ENCODE assay signal across 8 cellular contexts in the genomic region with DNA sequence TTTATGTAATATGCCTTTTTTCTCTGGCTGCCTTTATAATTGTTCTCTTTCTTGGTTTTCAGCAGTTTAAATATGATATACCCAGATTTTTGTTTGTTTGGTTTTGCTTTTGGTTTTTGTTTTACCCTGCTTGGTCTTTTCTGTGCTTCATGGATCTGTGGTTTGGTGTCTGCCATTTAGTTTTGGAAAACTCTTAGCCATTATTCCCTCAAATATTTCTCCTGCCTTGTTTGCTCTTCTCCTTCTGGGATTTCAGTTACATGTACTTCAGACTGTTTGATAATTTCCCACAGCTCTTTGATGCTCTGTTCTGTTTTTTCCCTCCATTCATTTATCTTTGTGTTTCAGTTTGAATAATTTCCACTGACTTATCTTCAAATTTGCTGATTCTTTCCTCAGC.
"Had no signal": no experiment of that assay in that cellular context is flagged by ENCODE, and none has a peak within 500 bp of the region (broad histone marks: within the 10 kb centered on the region; RNA-seq: fewer than 3 reads in every experiment).

No MANE protein-coding gene starts in this region.

- H3K27ac Mint-ChIP-seq: H9, HFFc6 had no signal

- H3K4me3 Mint-ChIP-seq: H9, HFFc6 had no signal

- DNase-seq: GM23248, GOT3, H9, HCEC 1CT, HFFc6, IMR-90, KG1 had no signal

- H3K4me3 ChIP-seq: GM23248, K562 had no signal

- H3K4me1 Mint-ChIP-seq: H9 had no signal

- ATAC-seq: K562 had no signal

- H2AFZ ChIP-seq: GM23248 had no signal

- H3K27ac ChIP-seq: GM23248 had no signal

- H3K9ac ChIP-seq: GM23248 had no signal
